Comparison of ENCODE assay signal across 29 cellular contexts in the genomic region with DNA sequence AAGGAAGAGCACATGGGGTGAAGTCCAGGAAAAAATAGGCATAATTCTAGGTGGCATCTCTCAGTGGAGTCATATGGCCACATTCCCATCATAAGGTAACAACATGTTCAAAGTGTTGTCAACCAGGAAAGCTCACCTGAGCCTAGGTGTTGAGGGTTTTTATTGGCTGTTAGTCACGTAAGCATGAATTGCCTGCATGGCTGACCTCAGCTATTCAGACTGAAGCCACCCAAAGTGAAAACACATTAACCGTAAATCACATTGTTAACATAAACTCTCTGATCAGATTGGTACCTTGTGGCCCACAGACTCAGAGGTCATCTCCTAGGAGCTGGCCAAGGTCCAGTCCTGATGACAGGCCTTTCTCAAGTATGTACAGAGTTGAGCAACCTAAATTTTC.
"Had no signal": no experiment of that assay in that cellular context is flagged by ENCODE, and none has a peak within 500 bp of the region (broad histone marks: within the 10 kb centered on the region; RNA-seq: fewer than 3 reads in every experiment).

No MANE protein-coding gene starts in this region.

- DNase-seq: activated CD4-positive, alpha-beta T cell treated with anti-CD3 and anti-CD28 coated beads for 4 hours; activated CD4-positive, alpha-beta T cell treated with anti-CD3 and anti-CD28 coated beads, Interleukin-2, amount 50 U/mL, for 4 hours; activated naive CD4-positive, alpha-beta T cell; activated T-cell treated with anti-CD3 and anti-CD28 coated beads for 4 hours; activated T-cell treated with anti-CD3 and anti-CD28 coated beads, Interleukin-2, amount 50 U/mL, for 72 hours; central memory CD4-positive, alpha-beta T cell; dermis blood vessel endothelial cell; effector CD4-positive, alpha-beta T cell; gastrocnemius medialis; glutamatergic neuron; kidney; left lung; mesendoderm; nephron progenitor cell; retina; sigmoid colon; stimulated activated CD4-positive, alpha-beta T cell treated with anti-CD3 and anti-CD28 coated beads, Interleukin-1b, Interleukin-23, amount 100 ng/mL, for 48 hours; stimulated activated naive B cell treated with anti-CD40 and anti-IgM and Interleukin-4, amounts not matched to agents 10 μg/mL and 1 μg/mL and 100 μg/mL, for 72 hours; stomach; T-helper 1 cell; thyroid gland had no signal

- H3K4me1 ChIP-seq: left lung, thyroid gland, vagina had no signal

- ATAC-seq: activated naive CD4-positive, alpha-beta T cell treated with anti-CD3 and anti-CD28 coated beads, Interleukin-2, amount 50 U/mL, for 72 hours; activated T-cell treated with anti-CD3 and anti-CD28 coated beads, Interleukin-2, amount 50 U/mL, for 72 hours; gastrocnemius medialis; stimulated activated naive B cell treated with anti-CD40 and anti-IgM and Interleukin-4, amounts not matched to agents 10 μg/mL and 1 μg/mL and 100 μg/mL, for 72 hours had no signal

- H3K4me3 ChIP-seq: esophagus muscularis mucosa, gastrocnemius medialis, left lung, lung, sigmoid colon, smooth muscle cell, stomach, thyroid gland, upper lobe of left lung, vagina had no signal

- H3K36me3 ChIP-seq: esophagus muscularis mucosa, gastrocnemius medialis, left lung, neutrophil, sigmoid colon, thyroid gland, upper lobe of left lung, vagina had no signal

- FAIRE-seq: astrocyte, kidney had no signal

- H3K27me3 ChIP-seq: esophagus muscularis mucosa, gastrocnemius medialis, left lung, neutrophil, sigmoid colon, stomach, thyroid gland, upper lobe of left lung, vagina had no signal

- H3K27ac ChIP-seq: esophagus muscularis mucosa, gastrocnemius medialis, left lung, neutrophil, sigmoid colon, stomach, thyroid gland, upper lobe of left lung, vagina had no signal

- H3K9me3 ChIP-seq: esophagus muscularis mucosa, gastrocnemius medialis, left lung, neutrophil, sigmoid colon, stomach, thyroid gland, upper lobe of left lung, vagina had no signal
